12 cellular contexts compared by ENCODE assay signal in the genomic region with DNA sequence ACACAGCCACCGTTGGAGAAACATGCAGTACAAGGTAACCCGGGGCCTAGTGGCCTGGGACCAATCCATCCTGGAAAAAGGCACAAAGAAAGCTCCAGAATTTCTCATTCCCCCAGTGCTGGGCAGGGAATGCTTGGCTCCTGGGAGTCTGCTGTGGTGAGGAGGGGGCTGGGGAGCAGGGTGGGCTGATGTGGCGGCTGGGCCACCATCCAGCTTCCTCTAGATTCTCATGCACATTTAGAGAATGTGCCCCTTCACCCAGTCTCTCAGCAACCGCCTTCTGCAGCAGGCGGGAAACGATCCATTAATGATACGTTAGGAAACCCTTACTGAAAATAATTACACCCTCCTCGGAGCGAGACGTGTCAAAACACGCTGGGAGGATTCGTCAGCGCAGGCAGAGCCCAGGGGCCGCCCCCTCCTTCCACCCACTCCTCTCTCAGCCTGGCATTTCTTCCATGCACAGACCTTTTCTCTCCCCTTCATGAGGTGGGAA. TPM values are rescaled to one million over a fixed set of nuclear protein-coding genes. Genes with fewer than 3 reads are reported as not detected.
DNase-seq lines count a peak whose midpoint lies in the region; ATAC-seq, FAIRE-seq and TF ChIP-seq lines count a peak whose summit lies in the region.
"Had no signal": no experiment of that assay in that cellular context is flagged by ENCODE, and none has a peak within 500 bp of the region (broad histone marks: within the 10 kb centered on the region; RNA-seq: fewer than 3 reads in every experiment).

No MANE protein-coding gene starts in this region.

- WGBS in spleen, 5 donors: 78 to 90% (median 84%) methylated on average over 14 of the region's 14 CpGs

- no peaks in the 10 kb centered on the region for H3K9me3 ChIP-seq in spleen

- TF ChIP-seq POLR2A in spleen (IDR thresholded peaks at IDR 0.05): no peak
- no peak for TF ChIP-seq POLR2A in GM12891 (IDR thresholded peaks at IDR 0.05; ENCODE audit: low read depth, low read length)

- H3K4me3 ChIP-seq in spleen: no peak overlapping the region

- H3K4me1 ChIP-seq in spleen: no peaks in the 10 kb centered on the region

- DNase-seq in NCI-H1092 treated with DMSO at 0.1 percent for 48 hours (lab: John Stamatoyannopoulos, UW) (peak; percentile 18), NCI-H1092 (lab: John Stamatoyannopoulos, UW) (no peak), NCI-H526 treated with DMSO at 0.1 percent for 48 hours (lab: John Stamatoyannopoulos, UW) (peak; percentile 39), spleen (peak; percentile 40), SW 1271 (lab: John Stamatoyannopoulos, UW) (no peak), GM12891 (ENCODE audit: insufficient read length, low spot score) (no peak)
- DNase-seq: GF-D8 had no signal

- H3K27me3 ChIP-seq in spleen (replicated peaks in 1 of 7): no peaks in the 10 kb centered on the region

- FAIRE-seq in GM12891 (lab: Jason Lieb, UNC): no peak
- FAIRE-seq: GM18507, H54 had no signal

- no peak overlapping the region for H3K27ac ChIP-seq in spleen
- H3K27ac ChIP-seq: 22Rv1 had no signal

- H3K36me3 ChIP-seq in spleen: no peaks in the 10 kb centered on the region

- no peak for TF ChIP-seq CTCF in spleen (IDR thresholded peaks at IDR 0.05 in 8 of 11, conservative IDR thresholded peaks at IDR 0.05 in 3 of 11)

- intact Hi-C loops in spleen (cut with DNase I; ENCODE audit: low total_unique reads): no loop called here

- peak; percentile 77 for ATAC-seq in esophagus mucosa
- no peak for ATAC-seq in GM18873 (IDR thresholded peaks at IDR 0.05; ENCODE audit: low FRiP score, unreplicated experiment)

TF ChIP-seq in GM12891, 5 proteins besides CTCF, POLR2A, EP300 and RAD21:
- TF ChIP-seq POLR2AphosphoS5 (IDR thresholded peaks at IDR 0.05; ENCODE audit: low read depth, low read length): no peak
- no peak for TF ChIP-seq PAX5 (IDR thresholded peaks at IDR 0.05; ENCODE audit: insufficient read depth, low read length, severe bottlenecking)
- TF ChIP-seq SPI1 (IDR thresholded peaks at IDR 0.05; ENCODE audit: low read depth, low read length): no peak
- TF ChIP-seq POU2F2 (IDR thresholded peaks at IDR 0.05; ENCODE audit: low read depth, low read length): no peak

RNA-seq across cellular contexts. Expression of a gene that starts 55.9 kb away (rescaled TPM):
- total RNA-seq in esophagus mucosa (3.7 TPM), spleen (10 to 100 TPM; 14.3 to 21.2 (median 16.2) TPM)
- polyA plus RNA-seq in spleen: 1 to 10 TPM; 2.5 to 5.4 (median 4.6) TPM
- 4.7 TPM for polyA plus RNA-seq in GM12891 (2012; ENCODE audit: low read depth, missing spikeins)

Comparison
In these comparisons a context has a peak if more than half of its experiments do, and no peak if none do; other contexts are left out.
1. DNase-seq: peak in NCI-H1092 treated with DMSO at 0.1 percent for 48 hours (single experiment), NCI-H526 treated with DMSO at 0.1 percent for 48 hours (single experiment) and spleen (single experiment); none in NCI-H1092 (single experiment), SW 1271 (0 of 2) and GM12891 (single experiment).